Comparison of ENCODE assay signal across 8 cellular contexts in the genomic region with DNA sequence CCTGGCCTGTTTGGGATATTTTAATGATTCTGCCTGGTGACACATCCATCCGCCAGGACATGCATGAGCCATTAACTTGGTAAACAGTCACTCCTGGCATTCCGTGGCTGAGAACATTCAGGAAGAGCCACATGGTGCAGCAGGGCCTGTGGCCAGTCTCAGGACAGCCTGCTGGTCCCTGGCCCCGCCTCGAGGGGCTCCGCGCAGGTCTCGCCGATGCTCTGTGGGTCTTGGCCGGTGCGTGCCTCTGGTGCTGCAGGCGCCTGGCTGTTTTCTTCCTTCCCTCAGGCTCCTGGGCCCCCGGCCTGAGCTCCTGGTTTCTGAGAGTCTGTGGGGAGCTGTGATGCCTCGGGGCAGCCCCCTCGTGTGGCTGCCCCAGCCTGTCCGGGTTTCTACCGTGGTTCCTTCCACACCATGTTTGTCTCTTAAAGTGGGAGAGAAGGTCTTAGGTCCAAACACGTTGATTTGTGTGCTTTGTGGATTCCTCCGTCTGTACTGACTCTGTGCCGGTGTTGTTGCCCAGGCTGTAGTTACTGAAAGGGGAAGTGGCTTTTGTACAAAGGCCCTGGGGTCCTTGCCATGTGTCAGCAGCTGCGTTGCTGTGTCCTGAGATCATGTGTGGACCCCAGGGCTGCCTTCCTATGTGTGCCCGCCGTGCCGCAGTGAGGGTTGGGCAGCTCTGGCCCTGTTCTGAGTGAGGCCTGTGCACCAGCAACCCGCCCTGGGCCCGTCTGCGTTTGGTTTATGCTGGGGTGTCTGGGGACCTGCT. TPM values are rescaled to one million over a fixed set of nuclear protein-coding genes. Genes with fewer than 3 reads are reported as not detected.
DNase-seq lines count a peak whose midpoint lies in the region; ATAC-seq, FAIRE-seq and TF ChIP-seq lines count a peak whose summit lies in the region.
"Had no signal": no experiment of that assay in that cellular context is flagged by ENCODE, and none has a peak within 500 bp of the region (broad histone marks: within the 10 kb centered on the region; RNA-seq: fewer than 3 reads in every experiment).

No MANE protein-coding gene starts in this region.

- TF ChIP-seq CTCF in NB4 (IDR thresholded peaks at IDR 0.05; ENCODE audit: low read depth, low read length) = no peak
- no peak for TF ChIP-seq CTCF in colonic mucosa (IDR thresholded peaks at IDR 0.05)

- no peaks in the 10 kb centered on the region for H3K9me3 ChIP-seq in colonic mucosa

- peak overlapping the region; percentile 91 for H3K27ac ChIP-seq in colonic mucosa
- H3K27ac ChIP-seq in rectal smooth muscle tissue (ENCODE audit: low read depth, low read length) = no peak overlapping the region

- H3K4me3 ChIP-seq in NB4 (ENCODE audit: low read depth, low read length) (peak overlapping the region; percentile 56), colonic mucosa (no peak overlapping the region), rectal smooth muscle tissue (ENCODE audit: low read length) (peak overlapping the region; percentile 24)

- DNase-seq in GM12892 (ENCODE audit: insufficient read length) = no peak
- DNase-seq in NB4 (ENCODE audit: low read depth) = peak; percentile 77
- DNase-seq in colonic mucosa = no peak
- DNase-seq in globus pallidus (ENCODE audit: low spot score) = no peak
- no peak for DNase-seq in A172 (ENCODE audit: low spot score)
- DNase-seq: NCI-H82 had no signal

- H3K9ac ChIP-seq in colonic mucosa (ENCODE audit: low read depth in 2 of 2, low read length in 2 of 2) = peak overlapping the region; percentile 26 to 70
- H3K9ac ChIP-seq in rectal smooth muscle tissue (ENCODE audit: low read length) = no peak overlapping the region

- ATAC-seq in HG03159 (IDR thresholded peaks at IDR 0.05; ENCODE audit: unreplicated experiment) = no peak

- no peak for FAIRE-seq in GM12892 (lab: Jason Lieb, UNC)

- peaks cover 7% of the 10 kb centered on the region for H3K36me3 ChIP-seq in colonic mucosa
- peaks cover 4% of the 10 kb centered on the region for H3K36me3 ChIP-seq in rectal smooth muscle tissue (ENCODE audit: control insufficient read depth, insufficient read depth, low read length)

- peaks cover 24% of the 10 kb centered on the region for H3K4me1 ChIP-seq in colonic mucosa
- H3K4me1 ChIP-seq in rectal smooth muscle tissue (ENCODE audit: control insufficient read depth, insufficient read depth, low read length) = peaks cover 9% of the 10 kb centered on the region

- TF ChIP-seq POLR2A in GM12892 (IDR thresholded peaks at IDR 0.05; ENCODE audit: low read depth, low read length) (peak; percentile 44; the same call in 1 of the 2 replicates), NB4 (IDR thresholded peaks at IDR 0.05; ENCODE audit: extremely low read depth, insufficient read length) (no peak)

- H3K27me3 ChIP-seq in colonic mucosa (no peaks in the 10 kb centered on the region), rectal smooth muscle tissue (ENCODE audit: control insufficient read depth, insufficient read depth, low read length) (no peaks in the 10 kb centered on the region)

- intact Hi-C loops in colonic mucosa (cut with DNase I) = no loop called here

RNA-seq across cellular contexts. Expression of a gene that starts 6.5 kb away (rescaled TPM):
- 23.8 TPM for polyA plus RNA-seq in GM12892 (2012; ENCODE audit: missing spikeins)
- 100 to 1,000 TPM in 1 of 2 donors, 10 to 100 TPM in 1; 43.6 to 116 TPM for total RNA-seq in colonic mucosa
- 18.9 and 19.2 TPM in 2 replicates for total RNA-seq in A172 (2014; rRNA removed; shearing (Covaris generic))

RNA-seq across cellular contexts. Expression of a gene that starts 8.6 kb away (rescaled TPM):
- polyA plus RNA-seq in GM12892 (2012; ENCODE audit: missing spikeins) = 4.9 TPM
- total RNA-seq in colonic mucosa = 10 to 100 TPM; 29.1 to 36.9 TPM
- total RNA-seq in A172 (2014; rRNA removed; shearing (Covaris generic)) = 8.0 and 9.5 TPM in 2 replicates

RNA-seq across cellular contexts. Expression of a gene that starts 21.7 kb away (rescaled TPM):
- 0.19 TPM for polyA plus RNA-seq in GM12892 (2012; ENCODE audit: missing spikeins)
- total RNA-seq in colonic mucosa = not detected
- total RNA-seq in A172 (2014; rRNA removed; shearing (Covaris generic)) = 1.4 and 1.5 TPM in 2 replicates

RNA-seq across cellular contexts. Expression of a gene that starts 52.6 kb away (rescaled TPM):
- 18.1 TPM for polyA plus RNA-seq in GM12892 (2012; ENCODE audit: missing spikeins)
- 10 to 100 TPM; 19.2 to 33.4 TPM for total RNA-seq in colonic mucosa
- total RNA-seq in A172 (2014; rRNA removed; shearing (Covaris generic)) = 8.9 and 10.6 TPM in 2 replicates

RNA-seq across cellular contexts. Expression of a gene that starts 58.8 kb away (rescaled TPM):
- polyA plus RNA-seq in GM12892 (2012; ENCODE audit: missing spikeins) = 13.0 TPM
- 10 to 100 TPM; 40.5 to 59.1 TPM for total RNA-seq in colonic mucosa
- 11.4 and 12.6 TPM in 2 replicates for total RNA-seq in A172 (2014; rRNA removed; shearing (Covaris generic))
